In genomic region chr6:149136273-149136912, GRCh38 we compare ENCODE assay signal across 24 cellular contexts.
"Had no signal": no experiment of that assay in that cellular context is flagged by ENCODE, and none has a peak within 500 bp of the region (broad histone marks: within the 10 kb centered on the region; RNA-seq: fewer than 3 reads in every experiment).

No MANE protein-coding gene starts in this region.

- H3K27ac Mint-ChIP-seq: activated naive CD4-positive, alpha-beta T cell treated with anti-CD3 and anti-CD28 coated beads for 36 hours; activated T-cell treated with anti-CD3 and anti-CD28 coated beads, Interleukin-2, amount 50 U/mL, for 24 hours; brain had no signal

- H3K9me3 Mint-ChIP-seq: activated CD4-positive, alpha-beta memory T cell treated with anti-CD3 and anti-CD28 coated beads for 36 hours; activated naive CD4-positive, alpha-beta T cell treated with anti-CD3 and anti-CD28 coated beads for 36 hours; activated T-cell treated with anti-CD3 and anti-CD28 coated beads, Interleukin-2, amount 50 U/mL, for 24 hours had no signal

- H3K4me3 ChIP-seq: cardiac muscle cell, MG63, Peyer's patch, SJCRH30 had no signal

- H3K36me3 ChIP-seq: cardiac muscle cell, MG63, Peyer's patch, SJCRH30, WERI-Rb-1 had no signal

- H3K27me3 Mint-ChIP-seq: activated CD4-positive, alpha-beta memory T cell treated with anti-CD3 and anti-CD28 coated beads for 36 hours; activated naive CD8-positive, alpha-beta T cell; activated T-cell treated with anti-CD3 and anti-CD28 coated beads, Interleukin-2, amount 50 U/mL, for 24 hours had no signal

- H3K9me3 ChIP-seq: MG63, Peyer's patch, SJCRH30, SK-N-SH had no signal

- FAIRE-seq: astrocyte had no signal

- H3K4me1 ChIP-seq: Peyer's patch, SJCRH30 had no signal

- H3K27ac ChIP-seq: cardiac muscle cell, Peyer's patch, RWPE1, SJCRH30, WERI-Rb-1 had no signal

- H3K27me3 ChIP-seq: cardiac muscle cell, MG63, Peyer's patch, SJCRH30 had no signal

- H3K9ac ChIP-seq: SK-N-SH had no signal

- H3K4me1 Mint-ChIP-seq: brain had no signal

- H3K4me3 Mint-ChIP-seq: activated CD4-positive, alpha-beta memory T cell treated with anti-CD3 and anti-CD28 coated beads for 36 hours; activated naive CD4-positive, alpha-beta T cell treated with anti-CD3 and anti-CD28 coated beads for 36 hours; activated naive CD8-positive, alpha-beta T cell; activated T-cell treated with anti-CD3 and anti-CD28 coated beads, Interleukin-2, amount 50 U/mL, for 24 hours; brain had no signal

- DNase-seq: activated CD4-positive, alpha-beta memory T cell treated with anti-CD3 and anti-CD28 coated beads for 36 hours; activated CD4-positive, alpha-beta T cell treated with anti-CD3 and anti-CD28 coated beads for 4 hours; activated gamma-delta T cell; activated naive CD4-positive, alpha-beta T cell treated with anti-CD3 and anti-CD28 coated beads for 36 hours; activated T-cell treated with anti-CD3 and anti-CD28 coated beads, Interleukin-2, amount 50 U/mL, for 24 hours; amygdala; MG63; MV-4-11; NCI-H1105; NCI-H1436; NCI-H1694 treated with DMSO at 0.1 percent for 48 hours; NCI-H2029 treated with DMSO at 0.1 percent for 48 hours; NCI-H510A treated with DMSO at 0.1 percent for 48 hours; NCI-H69; Right ventricle myocardium superior; SJCRH30; SK-N-SH had no signal

- H3K36me3 Mint-ChIP-seq: brain had no signal

- H3K4me2 ChIP-seq: SK-N-SH had no signal
